Comparison of ENCODE assay signal across 8 cellular contexts in genomic region chr4:55635760-55636621, GRCh38. TPM values are rescaled to one million over a fixed set of nuclear protein-coding genes. Genes with fewer than 3 reads are reported as not detected.
DNase-seq lines count a peak whose midpoint lies in the region; TF ChIP-seq lines count a peak whose summit lies in the region.

A gene with protein sequence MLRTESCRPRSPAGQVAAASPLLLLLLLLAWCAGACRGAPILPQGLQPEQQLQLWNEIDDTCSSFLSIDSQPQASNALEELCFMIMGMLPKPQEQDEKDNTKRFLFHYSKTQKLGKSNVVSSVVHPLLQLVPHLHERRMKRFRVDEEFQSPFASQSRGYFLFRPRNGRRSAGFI (minus strand): TSS chr4:55636298. CDS start chr4:55636192, 106 bp downstream.

- H3K4me3 ChIP-seq in HUES6 (ENCODE audit: low read depth, low read length), result peak within 1 kb of the TSS; percentile 62
- peak within 1 kb of the TSS; percentile 30 for H3K4me3 ChIP-seq in colonic mucosa
- H3K4me3 ChIP-seq in stomach, result peak within 1 kb of the TSS; percentile 33 to 57 (median 46)

- peaks cover 19% of the 10 kb centered on the region for H3K4me1 Mint-ChIP-seq in Calu3 (ENCODE audit: low read depth, unreplicated experiment)
- peaks cover 8% of the 10 kb centered on the region for H3K4me1 Mint-ChIP-seq in T-helper 2 cell treated with Interferon-gamma antibody and Interleukin-4, amounts not matched to agents 5 μg/mL and 100 μg/mL, for 36 hours (ENCODE audit: low read depth)

- no peak for TF ChIP-seq EP300 in stomach (IDR thresholded peaks at IDR 0.05)

- CTCF ChIA-PET in Calu3 (lab: Charles Lee), result interaction anchor here (1.1 kb wide), 1 partner anchor 18 kb away, joined by 3 read pairs; no protein-coding TSS in a partner anchor

- H3K9me3 Mint-ChIP-seq in Calu3 (ENCODE audit: low read depth, unreplicated experiment), result no peaks in the 10 kb centered on the region
- H3K9me3 Mint-ChIP-seq in T-helper 2 cell treated with Interferon-gamma antibody and Interleukin-4, amounts not matched to agents 5 μg/mL and 100 μg/mL, for 36 hours, result no peaks in the 10 kb centered on the region

- DNase-seq in Calu3 (peak; percentile 60), GM20000 (ENCODE audit: low spot score) (peak; percentile 63), colonic mucosa (peak; percentile 57), lung microvascular endothelial cell (ENCODE audit: low read depth in 2 of 2) (peak; percentile 6 to 33), stomach (peak; percentile 61), NOMO-1 (lab: John Stamatoyannopoulos, UW; ENCODE audit: unreplicated experiment in 2 of 2) (no peak)
- peak; percentile 19 for DNase-seq in T-helper 2 cell treated with Interferon-gamma antibody and Interleukin-4, amounts not matched to agents 5 μg/mL and 100 μg/mL, for 36 hours (ENCODE audit: low spot score)

- H3K9me3 ChIP-seq in HUES6 (ENCODE audit: control insufficient read depth, insufficient read depth, low read depth, low read length), result peaks cover 5% of the 10 kb centered on the region; the same call in 1 of the 2 replicates
- no peaks in the 10 kb centered on the region for H3K9me3 ChIP-seq in colonic mucosa
- H3K9me3 ChIP-seq in stomach, result no peaks in the 10 kb centered on the region

- H3K27me3 Mint-ChIP-seq in Calu3 (ENCODE audit: unreplicated experiment), result peaks cover 24% of the 10 kb centered on the region
- H3K27me3 Mint-ChIP-seq in T-helper 2 cell treated with Interferon-gamma antibody and Interleukin-4, amounts not matched to agents 5 μg/mL and 100 μg/mL, for 36 hours (ENCODE audit: low read depth), result peaks cover 62% of the 10 kb centered on the region

- H3K36me3 Mint-ChIP-seq in Calu3 (ENCODE audit: insufficient read depth, unreplicated experiment), result peaks cover 10% of the 10 kb centered on the region
- no peaks in the 10 kb centered on the region for H3K36me3 Mint-ChIP-seq in T-helper 2 cell treated with Interferon-gamma antibody and Interleukin-4, amounts not matched to agents 5 μg/mL and 100 μg/mL, for 36 hours (ENCODE audit: low read depth)

- H3K36me3 ChIP-seq in HUES6 (ENCODE audit: control insufficient read depth, insufficient read depth, low read length) (no peaks in the 10 kb centered on the region), colonic mucosa (no peaks in the 10 kb centered on the region), stomach (no peaks in the 10 kb centered on the region)

- TF ChIP-seq POLR2A in stomach (IDR thresholded peaks at IDR 0.05), result no peak

- H3K27ac Mint-ChIP-seq in Calu3 (ENCODE audit: unreplicated experiment), result no peak within 1 kb of the TSS
- H3K27ac Mint-ChIP-seq in T-helper 2 cell treated with Interferon-gamma antibody and Interleukin-4, amounts not matched to agents 5 μg/mL and 100 μg/mL, for 36 hours, result no peak within 1 kb of the TSS

- peaks cover 25% of the 10 kb centered on the region for H3K27me3 ChIP-seq in HUES6 (ENCODE audit: control insufficient read depth, insufficient read depth, low read length)
- H3K27me3 ChIP-seq in colonic mucosa, result peaks cover 27% of the 10 kb centered on the region
- H3K27me3 ChIP-seq in stomach, result peaks cover 2 to 64% (median 25%) of the 10 kb centered on the region in 3 donors

- WGBS in stomach, 5 donors, result 1% methylated on average over 46 to 75 of the region's 75 CpGs

- TF ChIP-seq CTCF in Calu3 (IDR thresholded peaks at IDR 0.05; ENCODE audit: unreplicated experiment) (no peak), GM20000 (IDR thresholded peaks at IDR 0.05; ENCODE audit: extremely low read depth, missing control alignments) (no peak), colonic mucosa (IDR thresholded peaks at IDR 0.05) (no peak), stomach (IDR thresholded peaks at IDR 0.05) (no peak)

- H3K4me3 Mint-ChIP-seq in Calu3 (ENCODE audit: low read depth, unreplicated experiment), result peak within 1 kb of the TSS; percentile 87
- peak within 1 kb of the TSS; percentile 65 for H3K4me3 Mint-ChIP-seq in T-helper 2 cell treated with Interferon-gamma antibody and Interleukin-4, amounts not matched to agents 5 μg/mL and 100 μg/mL, for 36 hours

- peaks cover 30% of the 10 kb centered on the region for H3K4me1 ChIP-seq in HUES6 (ENCODE audit: control insufficient read depth, insufficient read depth, low read length)
- H3K4me1 ChIP-seq in colonic mucosa, result no peaks in the 10 kb centered on the region
- peaks cover 15 to 24% (median 20%) of the 10 kb centered on the region in 4 donors for H3K4me1 ChIP-seq in stomach

- no peak within 1 kb of the TSS for H3K27ac ChIP-seq in HUES6 (ENCODE audit: low read depth, low read length)
- no peak within 1 kb of the TSS for H3K27ac ChIP-seq in colonic mucosa
- H3K27ac ChIP-seq in stomach, result no peak within 1 kb of the TSS

- peak within 1 kb of the TSS; percentile 34 for H3K9ac ChIP-seq in HUES6 (ENCODE audit: low read length)
- H3K9ac ChIP-seq in colonic mucosa (ENCODE audit: low read depth in 2 of 2, low read length in 2 of 2), result no peak within 1 kb of the TSS

- no TSS peak for BruUV-seq in Calu3 (replicated peaks; lab: Mats Ljungman, UMichigan)

- intact Hi-C loops in Calu3 (cut with micrococcal nuclease; ENCODE audit: unreplicated experiment) (no loop called here), colonic mucosa (cut with DNase I) (loop anchor here (10.0 kb wide), 1 partner anchor 291 kb away; the partner anchor contains the start of gene SRD5A3), stomach (cut with DNase I; ENCODE audit: low total_unique reads) (no loop called here)

RNA-seq across cellular contexts. Expression of the gene that starts here (rescaled TPM):
- total RNA-seq in Calu3 (2022), result 3.8 and 4.1 TPM in 2 replicates
- 1 to 10 TPM in 1 of 2 donors, under 1 TPM in 1; 0.66 to 1.9 TPM for total RNA-seq in colonic mucosa
- total RNA-seq in lung microvascular endothelial cell, result 0.22 TPM in 1 of 2 replicates, not detected in the other
- under 1 TPM in 1 of 5 donors, not detected in 4; 0.92 TPM for total RNA-seq in stomach
- polyA plus RNA-seq in stomach, result 10 to 100 TPM in 1 of 3 donors, 1 to 10 TPM in 1, under 1 TPM in 1; 0.56 to 46.1 (median 1.2) TPM

Comparison
In these comparisons a context has a peak if more than half of its experiments do, and no peak if none do; other contexts are left out.
1. Peak in DNase-seq in lung microvascular endothelial cell; RNA of the gene not detected or under 1 TPM.
2. DNase-seq: peak in Calu3 (single experiment), GM20000 (single experiment), T-helper 2 cell treated with Interferon-gamma antibody and Interleukin-4, amounts not matched to agents 5 μg/mL and 100 μg/mL, for 36 hours (single experiment), colonic mucosa (single experiment) and stomach (single experiment); none in NOMO-1 (0 of 2).
3. Peak in every context shown above with its lines, with median percentiles within 50 percentile points of each other: H3K4me3 ChIP-seq.